8 cellular contexts compared by ENCODE assay signal in the genomic region with DNA sequence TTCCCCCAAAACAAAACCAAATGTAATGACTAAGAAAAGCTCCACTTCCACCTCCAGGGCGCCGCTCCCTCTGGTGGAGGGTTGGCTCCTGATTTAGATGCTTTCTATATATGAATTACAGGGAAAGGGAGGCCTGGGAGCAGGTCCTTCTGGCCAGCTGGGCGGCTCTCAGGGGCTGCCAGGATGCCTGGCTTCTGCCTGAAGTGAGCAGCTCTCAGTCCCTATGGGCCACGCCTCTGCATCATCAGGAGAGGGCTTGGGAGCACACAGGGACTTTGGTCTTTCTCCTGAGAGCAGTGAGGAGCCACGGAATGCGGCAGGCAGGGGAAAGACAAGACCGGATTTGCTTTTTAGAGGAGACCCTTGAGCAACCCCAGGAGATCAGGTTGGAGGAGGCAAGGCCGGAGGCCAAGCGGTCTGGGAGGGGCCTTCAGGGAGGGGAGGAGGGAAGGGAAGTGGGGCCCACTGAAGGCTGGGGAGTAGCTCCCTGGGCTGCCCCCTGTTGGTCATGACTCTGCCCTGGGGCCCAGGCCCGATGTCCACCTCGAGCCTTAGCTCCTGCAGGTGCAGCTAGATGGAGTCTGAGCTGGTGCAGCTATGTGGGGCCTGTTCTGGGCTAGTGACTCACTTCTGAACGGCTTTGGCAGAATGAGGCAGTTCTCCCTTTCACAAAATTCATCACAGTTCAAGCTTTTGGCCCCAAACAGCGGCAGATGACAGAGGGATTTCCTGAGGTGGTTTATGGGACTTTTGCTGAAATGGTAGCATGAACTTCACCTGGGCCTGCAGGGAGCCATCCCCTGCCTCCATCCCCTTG. TPM values are rescaled to one million over a fixed set of nuclear protein-coding genes. Genes with fewer than 3 reads are reported as not detected.
A peak's percentile ranks its signal among the peaks of the same experiment; 100 is the strongest.
DNase-seq lines count a peak whose midpoint lies in the region; ATAC-seq, FAIRE-seq and TF ChIP-seq lines count a peak whose summit lies in the region.

No MANE protein-coding gene starts in this region.

- H3K14ac ChIP-seq in IMR-90 (replicated peaks; ENCODE audit: low read depth, low read length), result no peak overlapping the region
- no peak overlapping the region for H3K14ac ChIP-seq in H1 (ENCODE audit: insufficient read length)

- no peak for FAIRE-seq in H1 (lab: Jason Lieb, UNC)

- no peak overlapping the region for H4K91ac ChIP-seq in IMR-90 (ENCODE audit: insufficient read depth, low read depth, low read length)
- no peak overlapping the region for H4K91ac ChIP-seq in H1 (replicated peaks; ENCODE audit: insufficient read length, low read length)

- H3K18ac ChIP-seq in IMR-90 (ENCODE audit: low read depth, low read length) (no peak overlapping the region), H1 (ENCODE audit: extremely low read depth, low read length) (no peak overlapping the region; the same call in 1 of the 2 replicates)

- H2AK5ac ChIP-seq in IMR-90 (ENCODE audit: low read depth, low read length) (no peak overlapping the region), H1 (ENCODE audit: low read depth, low read length) (no peak overlapping the region)

- TF ChIP-seq POLR2A in IMR-90 (IDR thresholded peaks at IDR 0.05; ENCODE audit: low read depth, low read length) (no peak), H1 (IDR thresholded peaks at IDR 0.05; ENCODE audit: control extremely low read depth in 1 of 2, low read depth in 2 of 2, low read length in 2 of 2) (no peak)

- H4K8ac ChIP-seq in IMR-90 (ENCODE audit: low read depth in 2 of 2, low read length in 2 of 2) (no peak overlapping the region), H1 (ENCODE audit: extremely low read depth, insufficient read depth, low read length) (peak overlapping the region; percentile 42)

- H4K5ac ChIP-seq in IMR-90 (ENCODE audit: low read depth, low read length), result no peak overlapping the region
- H4K5ac ChIP-seq in H1 (ENCODE audit: insufficient read length, low read depth, low read length), result no peak overlapping the region

- peak overlapping the region; percentile 87; the same call in 1 of the 2 replicates for H2BK12ac ChIP-seq in H1 (ENCODE audit: low read depth, low read length)

- peak; percentile 24 for ATAC-seq in GM18873 (IDR thresholded peaks at IDR 0.05; ENCODE audit: low FRiP score, unreplicated experiment)
- no peak for ATAC-seq in IMR-90 (ENCODE audit: low read depth)
- no peak for ATAC-seq in HG03439 (IDR thresholded peaks at IDR 0.05; ENCODE audit: unreplicated experiment)

- H3K9ac ChIP-seq in IMR-90 (ENCODE audit: low read depth, low read length) (no peak overlapping the region), H1 (replicated peaks in 1 of 4; ENCODE audit: extremely low read depth in 1 of 4, low read depth in 3 of 4, low read length in 3 of 4) (no peak overlapping the region)

- H3K79me2 ChIP-seq in H1 (ENCODE audit: control insufficient read depth in 1 of 2, insufficient read depth in 2 of 2, low read length in 2 of 2), result no peaks in the 10 kb centered on the region

- TF ChIP-seq CTCF in IMR-90 (conservative IDR thresholded peaks at IDR 0.05; ENCODE audit: low read depth, low read length) (peak; percentile 48), H1 (IDR thresholded peaks at IDR 0.05; ENCODE audit: control extremely low read depth in 1 of 3, insufficient read depth in 1 of 3, low read depth in 1 of 3, low read length in 3 of 3) (peak; percentile 51 to 59 (median 54))

- H2BK120ac ChIP-seq in IMR-90 (ENCODE audit: low read depth, low read length) (no peak overlapping the region), H1 (replicated peaks; ENCODE audit: low read depth, low read length) (no peak overlapping the region)

- TF ChIP-seq RAD21 in IMR-90 (IDR thresholded peaks at IDR 0.05; ENCODE audit: low read length), result peak; percentile 34
- TF ChIP-seq RAD21 in H1 (IDR thresholded peaks at IDR 0.05 in 1 of 2, conservative IDR thresholded peaks at IDR 0.05 in 1 of 2; ENCODE audit: low read depth in 2 of 2, low read length in 2 of 2), result peak; percentile 36 to 39

- H3K56ac ChIP-seq in IMR-90 (ENCODE audit: extremely low read depth, insufficient read depth, low read length) (no peak overlapping the region), H1 (replicated peaks; ENCODE audit: insufficient read length, low read depth, low read length) (no peak overlapping the region)

- BruUV-seq in IMR-90 (replicated peaks; lab: Mats Ljungman, UMichigan), result no TSS peak

- no peaks in the 10 kb centered on the region for H3K36me3 ChIP-seq in IMR-90 (ENCODE audit: control insufficient read depth, insufficient read depth, low read length)
- no peaks in the 10 kb centered on the region for H3K36me3 ChIP-seq in H1 (ENCODE audit: control insufficient read depth in 2 of 4, insufficient read depth in 4 of 4, low read length in 3 of 4)

- H2BK15ac ChIP-seq in IMR-90 (ENCODE audit: low read depth, low read length), result no peak overlapping the region
- H2BK15ac ChIP-seq in H1 (ENCODE audit: low read length), result peak overlapping the region; percentile 72; the same call in 1 of the 2 replicates

- intact Hi-C loops in IMR-90 (cut with micrococcal nuclease), result loop anchor here (1.0 to 5.0 kb wide), 2 partner anchors 416 to 539 kb away; no protein-coding TSS in a partner anchor

- no peak overlapping the region for H3K4me2 ChIP-seq in IMR-90 (ENCODE audit: low read depth, low read length)
- no peak overlapping the region for H3K4me2 ChIP-seq in H1 (ENCODE audit: insufficient read depth in 1 of 2, low read depth in 2 of 2, low read length in 2 of 2)

- in situ Hi-C loops in IMR-90 (cut with MboI; ENCODE audit: low sequenced_read_pairs), result no loop called here

- H3K4me3 ChIP-seq in IMR-90 (ENCODE audit: insufficient read depth, low read depth, low read length) (no peak overlapping the region), H1 (ENCODE audit: extremely low read depth in 1 of 4, insufficient read depth in 2 of 4, low read depth in 3 of 4, low read length in 4 of 4) (no peak overlapping the region)

- DNase-seq in AG20443 (ENCODE audit: low spot score) (peak; percentile 54), IMR-90 (peak; percentile 15), H1 (ENCODE audit: low read depth in 1 of 2, low spot score in 2 of 2) (peak in 1 of 2 experiments; percentile 74), iPS-NIHi11 (ENCODE audit: low spot score) (no peak), NCI-H345 (lab: John Stamatoyannopoulos, UW) (no peak)
- DNase-seq in activated CD4-positive, alpha-beta T cell treated with anti-CD3 and anti-CD28 coated beads for 4 hours, result no peak

- H3K4ac ChIP-seq in IMR-90 (ENCODE audit: low read depth, low read length), result no peak overlapping the region
- no peak overlapping the region for H3K4ac ChIP-seq in H1 (replicated peaks; ENCODE audit: insufficient read length, low read depth, low read length)

- H2BK5ac ChIP-seq in IMR-90 (ENCODE audit: low read depth, low read length, poor library complexity, severe bottlenecking) (no peak overlapping the region), H1 (ENCODE audit: low read depth, low read length) (no peak overlapping the region; the same call in 1 of the 2 replicates)

- H3K9me3 ChIP-seq in IMR-90 (ENCODE audit: control insufficient read depth, insufficient read depth, low read length) (no peaks in the 10 kb centered on the region), H1 (ENCODE audit: insufficient read depth in 2 of 2, low read depth in 1 of 2, low read length in 1 of 2) (no peaks in the 10 kb centered on the region)

- H3K23ac ChIP-seq in IMR-90 (ENCODE audit: low read depth, low read length), result no peak overlapping the region
- H3K23ac ChIP-seq in H1 (ENCODE audit: insufficient read length), result no peak overlapping the region

- H2AK9ac ChIP-seq in IMR-90 (replicated peaks; ENCODE audit: low read depth, low read length, poor library complexity), result no peak overlapping the region

- 72% methylated on average over 7 of the region's 13 CpGs; no CpG with 5 or more reads in 1 of the 2 experiments for WGBS in IMR-90 (ENCODE audit: extremely low coverage in 2 of 2, insufficient read length in 1 of 2), 2 experiments
- WGBS in H1 (ENCODE audit: extremely low coverage in 1 of 2, insufficient coverage in 1 of 2, insufficient read length in 1 of 2, insufficient replicate concordance in 2 of 2, low coverage in 1 of 2, low lambda C conversion rate in 2 of 2, missing lambda C conversion rate in 1 of 2), 2 experiments, result 80% methylated on average over 12 of the region's 13 CpGs; no CpG with 5 or more reads in 1 of the 2 experiments

- H2AFZ ChIP-seq in IMR-90 (replicated peaks; ENCODE audit: low read length, poor library complexity) (peak overlapping the region; percentile 32), H1 (ENCODE audit: low read length) (no peak overlapping the region)

- TF ChIP-seq EP300 in H1 (IDR thresholded peaks at IDR 0.05; ENCODE audit: borderline replicate concordance in 1 of 2, low read depth in 2 of 2, low read length in 2 of 2), result no peak

- H3K27ac ChIP-seq in IMR-90 (ENCODE audit: insufficient read depth, low read length) (no peak overlapping the region), H1 (ENCODE audit: low read depth, low read length) (no peak overlapping the region)

- dilution Hi-C loops in IMR-90 (cut with HindIII; ENCODE audit: low sequenced_read_pairs, unreplicated experiment), result no loop called here

- H2BK20ac ChIP-seq in IMR-90 (ENCODE audit: low read depth, low read length) (no peak overlapping the region), H1 (ENCODE audit: low read length) (no peak overlapping the region)

- H4K20me1 ChIP-seq in IMR-90 (ENCODE audit: insufficient read depth, low read length) (no peaks in the 10 kb centered on the region), H1 (replicated peaks in 1 of 2; ENCODE audit: control insufficient read depth in 1 of 2, insufficient read depth in 2 of 2, low read length in 2 of 2) (no peaks in the 10 kb centered on the region)

- H3K27me3 ChIP-seq in IMR-90 (ENCODE audit: control insufficient read depth, insufficient read depth, low read length) (peaks cover 2% of the 10 kb centered on the region), H1 (replicated peaks in 1 of 4; ENCODE audit: control insufficient read depth in 3 of 4, extremely low read depth in 1 of 4, insufficient read depth in 3 of 4, low read length in 3 of 4) (no peaks in the 10 kb centered on the region)

- H3K9me1 ChIP-seq in IMR-90 (ENCODE audit: insufficient read depth, low read length), result peaks cover 3% of the 10 kb centered on the region; the same call in 1 of the 2 replicates

- H3K23me2 ChIP-seq in H1 (ENCODE audit: low read depth, low read length), result no peaks in the 10 kb centered on the region; the same call in 1 of the 2 replicates

- H3K79me1 ChIP-seq in IMR-90 (ENCODE audit: low read depth in 1 of 2, low read length in 2 of 2), result no peaks in the 10 kb centered on the region
- no peaks in the 10 kb centered on the region for H3K79me1 ChIP-seq in H1 (ENCODE audit: low read depth, low read length)

- H3K4me1 ChIP-seq in IMR-90 (ENCODE audit: control insufficient read depth, insufficient read depth, low read length) (peaks cover 2% of the 10 kb centered on the region; the same call in 1 of the 2 replicates), H1 (replicated peaks in 1 of 4; ENCODE audit: control insufficient read depth in 3 of 4, insufficient read depth in 4 of 4, low read length in 3 of 4) (peaks cover 0 to 22% (median 14%) of the 10 kb centered on the region in 4 experiments; a peak in 6 of 7 replicates)

- CTCF ChIA-PET in IMR-90 (lab: Yijun Ruan, JAX), result interaction anchor here (0.5 to 0.6 kb wide), 2 partner anchors 128 to 202 kb away, joined by 3 to 4 read pairs; no protein-coding TSS in a partner anchor
- CTCF ChIA-PET in H1 (lab: Charles Lee; ENCODE audit: partially characterized antibody), result interaction anchor here (0.6 to 3.6 kb wide), 44 partner anchors 8 to 557 kb away, joined by 3 to 28 read pairs (median 4); a partner anchor contains a TSS

- POLR2A ChIA-PET in IMR-90 (lab: Charles Lee; ENCODE audit: unreplicated experiment), result no interaction called here
- POLR2A ChIA-PET in H1 (lab: Charles Lee; ENCODE audit: partially characterized antibody), result interaction anchor here (0.6 to 1.8 kb wide), 8 partner anchors 8 to 379 kb away, joined by 3 to 10 read pairs (median 3); a partner anchor contains a TSS

RNA-seq across cellular contexts. Expression of a gene that starts 11.3 kb away (rescaled TPM):
- total RNA-seq in IMR-90 (2012; rRNA removed), result 173 and 191 TPM in 2 replicates
- polyA plus RNA-seq in IMR-90 (2012; rRNA removed), result 182 and 198 TPM in 2 replicates
- 283 and 302 TPM in 2 replicates for polyA plus RNA-seq in IMR-90 (2012; cell fraction: cytosol; rRNA removed)
- polyA plus RNA-seq in IMR-90 (2012; cell fraction: nucleus; rRNA removed; ENCODE audit: low replicate concordance), result 132 and 215 TPM in 2 replicates
- 97.0 and 98.1 TPM in 2 replicates for total RNA-seq in H1 (2021; fragmentation: NEBNext Ultra II Directional; extraction: Animal tissue kit (Norgen Biotek cat#: 25700))
- polyA plus RNA-seq in H1 (2011; rRNA removed), result 201 and 246 TPM in 2 replicates
- 235 TPM for polyA plus RNA-seq in H1 (2011; cell fraction: cytosol; rRNA removed)
- polyA plus RNA-seq in H1 (2011; cell fraction: nucleus; rRNA removed), result 195 TPM
- 100 to 150 TPM (median 142 TPM) in 4 replicates for polyA plus RNA-seq in H1 (2012, experiment 1 of 2)
- polyA plus RNA-seq in H1 (2012, experiment 2 of 2), result 127 TPM
- 94.7 TPM for polyA plus RNA-seq in H1 (2013, experiment 1 of 2)
- polyA plus RNA-seq in H1 (2013, experiment 2 of 2), result 91.3 TPM
- polyA minus RNA-seq in H1 (2011; rRNA and poly(A)+ RNA removed), result 108 and 124 TPM in 2 replicates
- polyA minus RNA-seq in H1 (2011; cell fraction: cytosol; rRNA and poly(A)+ RNA removed), result 58.4 TPM
- 64.4 TPM for polyA minus RNA-seq in H1 (2011; cell fraction: nucleus; rRNA and poly(A)+ RNA removed)

RNA-seq across cellular contexts. Expression of a gene that starts 54.1 kb away (rescaled TPM):
- total RNA-seq in IMR-90 (2012; rRNA removed), result 9.1 and 10.8 TPM in 2 replicates
- 5.8 and 6.3 TPM in 2 replicates for polyA plus RNA-seq in IMR-90 (2012; rRNA removed)
- 2.6 and 3.2 TPM in 2 replicates for polyA plus RNA-seq in IMR-90 (2012; cell fraction: cytosol; rRNA removed)
- polyA plus RNA-seq in IMR-90 (2012; cell fraction: nucleus; rRNA removed; ENCODE audit: low replicate concordance), result 7.5 and 15.3 TPM in 2 replicates
- total RNA-seq in H1 (2021; fragmentation: NEBNext Ultra II Directional; extraction: Animal tissue kit (Norgen Biotek cat#: 25700)), result 13.6 and 14.5 TPM in 2 replicates
- 13.3 and 14.0 TPM in 2 replicates for polyA plus RNA-seq in H1 (2011; rRNA removed)
- 14.8 TPM for polyA plus RNA-seq in H1 (2011; cell fraction: cytosol; rRNA removed)
- 16.2 TPM for polyA plus RNA-seq in H1 (2011; cell fraction: nucleus; rRNA removed)
- 9.6 to 11.4 TPM (median 10.6 TPM) in 4 replicates for polyA plus RNA-seq in H1 (2012, experiment 1 of 2)
- polyA plus RNA-seq in H1 (2012, experiment 2 of 2), result 3.8 TPM
- polyA plus RNA-seq in H1 (2013, experiment 1 of 2), result 9.4 TPM
- polyA plus RNA-seq in H1 (2013, experiment 2 of 2), result 8.5 TPM
- 40.3 and 41.2 TPM in 2 replicates for polyA minus RNA-seq in H1 (2011; rRNA and poly(A)+ RNA removed)
- polyA minus RNA-seq in H1 (2011; cell fraction: cytosol; rRNA and poly(A)+ RNA removed), result 16.1 TPM
- 32.7 TPM for polyA minus RNA-seq in H1 (2011; cell fraction: nucleus; rRNA and poly(A)+ RNA removed)

Comparison
In these comparisons a context has a peak if more than half of its experiments do, and no peak if none do; other contexts are left out.
1. DNase-seq: peak in AG20443 (single experiment) and IMR-90 (single experiment); none in iPS-NIHi11 (single experiment), NCI-H345 (single experiment) and activated CD4-positive, alpha-beta T cell treated with anti-CD3 and anti-CD28 coated beads for 4 hours (0 of 2).